In the genomic region with DNA sequence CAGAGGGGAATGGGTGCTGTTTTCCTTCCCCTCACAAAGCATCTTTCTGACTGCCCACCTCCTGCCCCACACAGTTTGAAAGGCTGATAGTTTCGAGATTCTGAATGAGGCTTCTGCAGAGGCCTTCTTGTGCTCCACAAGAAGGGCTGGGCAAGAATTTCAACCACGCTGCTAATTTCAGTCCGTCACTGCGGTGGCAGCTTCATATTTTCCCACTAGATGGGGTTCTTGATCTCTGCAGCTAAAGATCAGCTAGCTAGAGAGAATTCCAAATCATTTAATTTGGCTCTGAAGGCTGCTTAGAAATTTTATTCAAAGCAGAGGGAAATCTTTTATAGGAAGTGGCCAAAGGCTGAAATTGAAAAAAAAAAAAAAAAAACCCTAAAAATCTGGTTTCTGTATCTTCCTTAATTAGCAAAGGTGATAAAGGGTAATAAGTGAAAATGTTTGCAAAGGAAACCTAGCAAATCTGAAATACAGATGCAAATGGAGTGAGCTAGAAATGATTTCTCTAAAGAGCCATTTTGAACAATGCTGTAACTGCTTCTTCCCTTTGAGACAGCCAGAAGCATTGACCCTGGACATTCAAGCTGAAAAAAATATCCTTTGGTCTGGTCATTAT, we compare ENCODE assay signal across 8 cellular contexts. TPM values are rescaled to one million over a fixed set of nuclear protein-coding genes. Genes with fewer than 3 reads are reported as not detected.
A peak's percentile ranks its signal among the peaks of the same experiment; 100 is the strongest.
DNase-seq lines count a peak whose midpoint lies in the region; ATAC-seq, FAIRE-seq and TF ChIP-seq lines count a peak whose summit lies in the region.

No MANE protein-coding gene starts in this region.

- peaks cover 7% of the 10 kb centered on the region for H3K4me1 Mint-ChIP-seq in activated T-helper 17 cell treated with anti-CD3 and anti-CD28 coated beads, Interleukin-2, amount 50 U/mL, for 72 hours

- DNase-seq in COLO829 (ENCODE audit: low spot score) = peak; percentile 17
- peak; percentile 50 for DNase-seq in SW480 (ENCODE audit: low spot score)
- peak; percentile 23 for DNase-seq in glomerular visceral epithelial cell (ENCODE audit: extremely low spot score)
- DNase-seq in pons (ENCODE audit: low spot score) = peak; percentile 81
- no peak for DNase-seq in NCI-H2029 treated with DMSO at 0.1 percent for 48 hours (lab: John Stamatoyannopoulos, UW)
- no peak for DNase-seq in GM12891 (ENCODE audit: insufficient read length, low spot score)

- ATAC-seq in activated T-helper 17 cell treated with anti-CD3 and anti-CD28 coated beads, Interleukin-2, amount 50 U/mL, for 72 hours (replicated peaks) = no peak

- H3K4me3 Mint-ChIP-seq in activated T-helper 17 cell treated with anti-CD3 and anti-CD28 coated beads, Interleukin-2, amount 50 U/mL, for 72 hours = no peak overlapping the region

- peak; percentile 90 for TF ChIP-seq RAD21 in Ishikawa (IDR thresholded peaks at IDR 0.05; ENCODE audit: low read depth)

- H3K36me3 Mint-ChIP-seq in activated T-helper 17 cell treated with anti-CD3 and anti-CD28 coated beads, Interleukin-2, amount 50 U/mL, for 72 hours (ENCODE audit: low read depth) = peaks cover 2% of the 10 kb centered on the region

- no peak overlapping the region for H3K27ac Mint-ChIP-seq in activated T-helper 17 cell treated with anti-CD3 and anti-CD28 coated beads, Interleukin-2, amount 50 U/mL, for 72 hours

- no peak for TF ChIP-seq POLR2A in GM12891 (IDR thresholded peaks at IDR 0.05; ENCODE audit: low read depth, low read length)

- FAIRE-seq in GM12891 (lab: Jason Lieb, UNC) = no peak

- TF ChIP-seq EP300 in Ishikawa (IDR thresholded peaks at IDR 0.05; ENCODE audit: borderline replicate concordance) = no peak

- H3K9me3 Mint-ChIP-seq in activated T-helper 17 cell treated with anti-CD3 and anti-CD28 coated beads, Interleukin-2, amount 50 U/mL, for 72 hours = no peaks in the 10 kb centered on the region

- peaks cover 28% of the 10 kb centered on the region for H3K27me3 Mint-ChIP-seq in activated T-helper 17 cell treated with anti-CD3 and anti-CD28 coated beads, Interleukin-2, amount 50 U/mL, for 72 hours

TF ChIP-seq in Ishikawa, 13 proteins besides CTCF, POLR2A, EP300 and RAD21:
- no peak for TF ChIP-seq CREB1 (IDR thresholded peaks at IDR 0.05; ENCODE audit: low read depth)
- peak; percentile 54; the same call in 1 of the 2 replicates for TF ChIP-seq TEAD4 (IDR thresholded peaks at IDR 0.05)
- TF ChIP-seq, protein P1, sequence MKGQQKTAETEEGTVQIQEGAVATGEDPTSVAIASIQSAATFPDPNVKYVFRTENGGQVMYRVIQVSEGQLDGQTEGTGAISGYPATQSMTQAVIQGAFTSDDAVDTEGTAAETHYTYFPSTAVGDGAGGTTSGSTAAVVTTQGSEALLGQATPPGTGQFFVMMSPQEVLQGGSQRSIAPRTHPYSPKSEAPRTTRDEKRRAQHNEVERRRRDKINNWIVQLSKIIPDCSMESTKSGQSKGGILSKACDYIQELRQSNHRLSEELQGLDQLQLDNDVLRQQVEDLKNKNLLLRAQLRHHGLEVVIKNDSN (IDR thresholded peaks at IDR 0.05) = no peak

TF ChIP-seq in GM12891, 5 proteins besides CTCF, POLR2A, EP300 and RAD21:
- TF ChIP-seq POLR2AphosphoS5 (IDR thresholded peaks at IDR 0.05; ENCODE audit: low read depth, low read length) = no peak
- TF ChIP-seq SPI1 (IDR thresholded peaks at IDR 0.05; ENCODE audit: low read depth, low read length) = no peak
- no peak for TF ChIP-seq PAX5 (IDR thresholded peaks at IDR 0.05; ENCODE audit: insufficient read depth, low read length, severe bottlenecking)
- TF ChIP-seq POU2F2 (IDR thresholded peaks at IDR 0.05; ENCODE audit: low read depth, low read length) = no peak
- no peak for TF ChIP-seq TAF1 (IDR thresholded peaks at IDR 0.05; ENCODE audit: low read depth, low read length)

RNA-seq across cellular contexts. Expression of a gene that starts 38.0 kb away (rescaled TPM):
- total RNA-seq in activated T-helper 17 cell treated with anti-CD3 and anti-CD28 coated beads, Interleukin-2, amount 50 U/mL, for 72 hours = not detected
- 0.04 TPM for polyA plus RNA-seq in GM12891 (2012; ENCODE audit: low read depth, missing spikeins)

Comparison
In these comparisons a context has a peak if more than half of its experiments do, and no peak if none do; other contexts are left out.
1. DNase-seq: peak in COLO829 (single experiment), SW480 (single experiment), glomerular visceral epithelial cell (single experiment) and pons (single experiment); none in NCI-H2029 treated with DMSO at 0.1 percent for 48 hours (single experiment) and GM12891 (single experiment).